Comparison of ENCODE assay signal across 28 cellular contexts in the genomic region with DNA sequence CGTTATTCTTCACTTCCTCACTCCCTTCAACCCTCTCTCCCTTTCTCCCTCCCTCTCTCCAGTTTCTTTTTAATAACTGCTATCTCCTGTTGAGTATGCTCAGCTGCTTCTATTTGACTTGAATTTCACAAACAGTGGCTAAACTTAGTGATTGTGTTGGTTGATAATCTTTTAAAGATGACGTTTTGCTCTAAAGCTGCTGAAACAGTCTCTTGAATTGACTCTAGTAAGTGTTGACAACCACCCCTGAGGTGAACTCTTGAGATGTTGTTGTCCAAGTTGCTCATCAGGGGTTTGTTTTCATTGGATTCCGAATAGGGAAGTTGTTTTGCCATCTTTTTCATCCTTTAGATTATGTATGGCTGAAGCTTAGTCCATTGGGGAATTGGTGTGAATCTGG.
DNase-seq lines count a peak whose midpoint lies in the region; ATAC-seq, FAIRE-seq and TF ChIP-seq lines count a peak whose summit lies in the region.
"Had no signal": no experiment of that assay in that cellular context is flagged by ENCODE, and none has a peak within 500 bp of the region (broad histone marks: within the 10 kb centered on the region; RNA-seq: fewer than 3 reads in every experiment).

No MANE protein-coding gene starts in this region.

- no peak for TF ChIP-seq RAD21 in SK-N-SH (IDR thresholded peaks at IDR 0.05; ENCODE audit: low read length)

- no peak overlapping the region for H2AK5ac ChIP-seq in mesendoderm (ENCODE audit: low read length)

- H2BK5ac ChIP-seq in mesendoderm (ENCODE audit: low read length) = peak overlapping the region; percentile 81

- no peaks in the 10 kb centered on the region for H3K9me2 ChIP-seq in SK-N-SH

- CTCF ChIA-PET in SK-N-SH (lab: Yijun Ruan, JAX) = interaction anchor here (0.7 to 2.2 kb wide), 3 partner anchors 8 to 444 kb away, joined by 3 to 6 read pairs (median 4); no protein-coding TSS in a partner anchor

- no peak for TF ChIP-seq CTCF in choroid plexus epithelial cell (conservative IDR thresholded peaks at IDR 0.05; ENCODE audit: low read depth, low read length)
- no peak for TF ChIP-seq CTCF in SK-N-SH (IDR thresholded peaks at IDR 0.05)

- POLR2A ChIA-PET in SK-N-SH (lab: Yijun Ruan, JAX) = no interaction called here

- no peak overlapping the region for H3K4me2 ChIP-seq in mesendoderm (ENCODE audit: low read length)
- no peak overlapping the region for H3K4me2 ChIP-seq in SK-N-SH
- H3K4me2 ChIP-seq: A549 had no signal

- H3F3A ChIP-seq in SK-N-SH (replicated peaks; ENCODE audit: insufficient read depth) = peaks cover 15% of the 10 kb centered on the region

- H3K9me3 ChIP-seq in SK-N-SH = no peaks in the 10 kb centered on the region
- H3K9me3 ChIP-seq: A549, psoas muscle, sigmoid colon, SJSA1, upper lobe of right lung had no signal

- H3K4me3 ChIP-seq in choroid plexus epithelial cell (ENCODE audit: low read depth, low read length) = no peak overlapping the region
- no peak overlapping the region for H3K4me3 ChIP-seq in mesendoderm (ENCODE audit: low read length)
- H3K4me3 ChIP-seq in SK-N-SH (ENCODE audit: low read depth in 2 of 2, low read length in 1 of 2) = no peak overlapping the region
- H3K4me3 ChIP-seq: A549, GM23248, left lung, psoas muscle, sigmoid colon, SJSA1, upper lobe of right lung had no signal

- peak overlapping the region; percentile 54 for H3K56ac ChIP-seq in mesendoderm (ENCODE audit: low read length)

- WGBS in mesendoderm (ENCODE audit: extremely low coverage, insufficient coverage, low lambda C conversion rate) = 100% methylated on average over 1 of the region's 3 CpGs
- WGBS in SK-N-SH (ENCODE audit: low lambda C conversion rate) = 79% methylated on average over 3 of the region's 3 CpGs

- H2AFZ ChIP-seq in SK-N-SH (ENCODE audit: low read depth) = no peak overlapping the region
- H2AFZ ChIP-seq: GM23248 had no signal

- H3K4me1 ChIP-seq in mesendoderm (ENCODE audit: control insufficient read depth, low read depth, low read length) (peaks cover 4% of the 10 kb centered on the region), SK-N-SH (ENCODE audit: control insufficient read depth in 1 of 2, insufficient read depth in 2 of 2, low read depth in 1 of 2, low read length in 1 of 2) (peaks cover 0 to 25% of the 10 kb centered on the region in 2 experiments; a peak in 2 of 4 replicates)
- H3K4me1 ChIP-seq: left lung, psoas muscle, sigmoid colon, SJSA1, upper lobe of right lung had no signal

- H3K79me1 ChIP-seq in mesendoderm (ENCODE audit: low read length) = no peaks in the 10 kb centered on the region

- H2BK120ac ChIP-seq in mesendoderm (ENCODE audit: low read depth, low read length) = no peak overlapping the region

- TF ChIP-seq EP300 in SK-N-SH (IDR thresholded peaks at IDR 0.05; ENCODE audit: borderline replicate concordance in 1 of 2, low read depth in 1 of 2, low read length in 1 of 2) = no peak

- H3K27ac ChIP-seq in mesendoderm (ENCODE audit: low read depth, low read length) (peak overlapping the region; percentile 84), SK-N-SH (ENCODE audit: low read depth in 2 of 2, low read length in 1 of 2) (peak overlapping the region in 1 of 2 experiments; percentile 89; a peak in 1 of 4 replicates)
- H3K27ac ChIP-seq: A549, GM23248, left lung, psoas muscle, sigmoid colon, SJSA1, upper lobe of right lung, WERI-Rb-1 had no signal

- no peak overlapping the region for H4K8ac ChIP-seq in mesendoderm (ENCODE audit: low read depth, low read length)

- no peak overlapping the region for H3K23ac ChIP-seq in mesendoderm (ENCODE audit: low read length)

- intact Hi-C loops in left ventricle myocardium superior (cut with micrococcal nuclease) (no loop called here), cardiac septum (cut with DNase I) (no loop called here)

- H2BK15ac ChIP-seq in mesendoderm (replicated peaks; ENCODE audit: low read depth) = no peak overlapping the region

- H3K9ac ChIP-seq in mesendoderm (ENCODE audit: low read length) = no peak overlapping the region
- no peak overlapping the region for H3K9ac ChIP-seq in SK-N-SH
- H3K9ac ChIP-seq: GM23248 had no signal

- no peaks in the 10 kb centered on the region for H3K79me2 ChIP-seq in mesendoderm (ENCODE audit: control insufficient read depth, insufficient read depth, low read length)
- no peaks in the 10 kb centered on the region for H3K79me2 ChIP-seq in SK-N-SH (ENCODE audit: insufficient read depth)

- no peaks in the 10 kb centered on the region for H3K27me3 ChIP-seq in mesendoderm (ENCODE audit: insufficient read depth, low read length, poor library complexity)
- H3K27me3 ChIP-seq in SK-N-SH (ENCODE audit: insufficient read depth) = no peaks in the 10 kb centered on the region
- H3K27me3 ChIP-seq: left lung, sigmoid colon, SJSA1, upper lobe of right lung had no signal

- H3K36me3 ChIP-seq in mesendoderm (ENCODE audit: control insufficient read depth, insufficient read depth, low read length) (no peaks in the 10 kb centered on the region), SK-N-SH (replicated peaks in 1 of 2; ENCODE audit: control insufficient read depth in 1 of 2, insufficient read depth in 2 of 2, low read length in 1 of 2) (no peaks in the 10 kb centered on the region)
- H3K36me3 ChIP-seq: left lung, sigmoid colon, SJSA1, upper lobe of right lung, WERI-Rb-1 had no signal

- peak overlapping the region; percentile 65 for H4K5ac ChIP-seq in mesendoderm (ENCODE audit: low read length)

- no peaks in the 10 kb centered on the region for H4K20me1 ChIP-seq in SK-N-SH (ENCODE audit: insufficient read depth)

- H3K18ac ChIP-seq in mesendoderm (ENCODE audit: low read length) = peak overlapping the region; percentile 68

- DNase-seq in left ventricle myocardium superior (no peak), cardiac septum (ENCODE audit: low spot score) (no peak), choroid plexus epithelial cell (ENCODE audit: low read depth) (peak; percentile 70), mesendoderm (peak; percentile 58), NCI-H2196 treated with DMSO at 0.1 percent for 48 hours (lab: John Stamatoyannopoulos, UW; ENCODE audit: unreplicated experiment) (no peak), SK-N-SH (no peak), GM19239 (ENCODE audit: insufficient read length, low spot score) (no peak), medulla oblongata (ENCODE audit: extremely low spot score) (no peak)
- DNase-seq: activated CD4-positive, alpha-beta T cell treated with anti-CD3 and anti-CD28 coated beads, Interleukin-2, amount 10 ng/mL, durations not matched to agents 24 days and 14 days; CD4-positive, alpha-beta memory T cell; central memory CD4-positive, alpha-beta T cell; glutamatergic neuron; GM23248; left lung; naive thymus-derived CD4-positive, alpha-beta T cell; NCI-H146; NCI-H446; nucleus accumbens; psoas muscle; sigmoid colon; T-cell; upper lobe of right lung; WERI-Rb-1 had no signal

- FAIRE-seq in GM19239 (lab: Jason Lieb, UNC) = no peak
- FAIRE-seq: A549, D721Med had no signal

- no peak overlapping the region for H3K4ac ChIP-seq in mesendoderm (ENCODE audit: low read depth, low read length)

- peak; percentile 22 for ATAC-seq in left ventricle myocardium superior
- ATAC-seq: A549; activated naive CD4-positive, alpha-beta T cell treated with anti-CD3 and anti-CD28 coated beads, Interleukin-2, amount 50 U/mL, for 72 hours; left lung; naive thymus-derived CD4-positive, alpha-beta T cell; psoas muscle; stimulated activated memory B cell treated with anti-CD40 and anti-IgM and Interleukin-4, amounts not matched to agents 10 μg/mL and 1 μg/mL and 100 μg/mL, for 72 hours; T-cell; upper lobe of right lung had no signal

TF ChIP-seq in SK-N-SH, 30 proteins besides CTCF, POLR2A, EP300 and RAD21 (continues in another document):
- TF ChIP-seq YY1 (IDR thresholded peaks at IDR 0.05; ENCODE audit: low read depth) (no peak), NRF1 (IDR thresholded peaks at IDR 0.05; ENCODE audit: low read depth, low read length) (no peak), RXRA (IDR thresholded peaks at IDR 0.05; ENCODE audit: borderline replicate concordance, low read depth) (no peak), TCF12 (IDR thresholded peaks at IDR 0.05) (no peak), FOXJ3 (CRISPR knock-in tag; IDR thresholded peaks at IDR 0.05) (no peak), EZH2phosphoT487 (IDR thresholded peaks at IDR 0.05; ENCODE audit: borderline replicate concordance, low read depth) (no peak)
- TF ChIP-seq, protein P1, sequence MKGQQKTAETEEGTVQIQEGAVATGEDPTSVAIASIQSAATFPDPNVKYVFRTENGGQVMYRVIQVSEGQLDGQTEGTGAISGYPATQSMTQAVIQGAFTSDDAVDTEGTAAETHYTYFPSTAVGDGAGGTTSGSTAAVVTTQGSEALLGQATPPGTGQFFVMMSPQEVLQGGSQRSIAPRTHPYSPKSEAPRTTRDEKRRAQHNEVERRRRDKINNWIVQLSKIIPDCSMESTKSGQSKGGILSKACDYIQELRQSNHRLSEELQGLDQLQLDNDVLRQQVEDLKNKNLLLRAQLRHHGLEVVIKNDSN (IDR thresholded peaks at IDR 0.05; ENCODE audit: borderline replicate concordance, low read depth) = no peak
- TF ChIP-seq, protein P2, sequence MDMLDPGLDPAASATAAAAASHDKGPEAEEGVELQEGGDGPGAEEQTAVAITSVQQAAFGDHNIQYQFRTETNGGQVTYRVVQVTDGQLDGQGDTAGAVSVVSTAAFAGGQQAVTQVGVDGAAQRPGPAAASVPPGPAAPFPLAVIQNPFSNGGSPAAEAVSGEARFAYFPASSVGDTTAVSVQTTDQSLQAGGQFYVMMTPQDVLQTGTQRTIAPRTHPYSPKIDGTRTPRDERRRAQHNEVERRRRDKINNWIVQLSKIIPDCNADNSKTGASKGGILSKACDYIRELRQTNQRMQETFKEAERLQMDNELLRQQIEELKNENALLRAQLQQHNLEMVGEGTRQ (IDR thresholded peaks at IDR 0.05; ENCODE audit: borderline replicate concordance, low read depth, low read length) = no peak

Comparison
In these comparisons a context has a peak if more than half of its experiments do, and no peak if none do; other contexts are left out.
1. DNase-seq: peak in choroid plexus epithelial cell (single experiment) and mesendoderm (single experiment); none in left ventricle myocardium superior (single experiment), cardiac septum (single experiment), NCI-H2196 treated with DMSO at 0.1 percent for 48 hours (single experiment), SK-N-SH (single experiment), GM19239 (single experiment) and medulla oblongata (single experiment).